Comparison of ENCODE assay signal across 21 cellular contexts in the genomic region with DNA sequence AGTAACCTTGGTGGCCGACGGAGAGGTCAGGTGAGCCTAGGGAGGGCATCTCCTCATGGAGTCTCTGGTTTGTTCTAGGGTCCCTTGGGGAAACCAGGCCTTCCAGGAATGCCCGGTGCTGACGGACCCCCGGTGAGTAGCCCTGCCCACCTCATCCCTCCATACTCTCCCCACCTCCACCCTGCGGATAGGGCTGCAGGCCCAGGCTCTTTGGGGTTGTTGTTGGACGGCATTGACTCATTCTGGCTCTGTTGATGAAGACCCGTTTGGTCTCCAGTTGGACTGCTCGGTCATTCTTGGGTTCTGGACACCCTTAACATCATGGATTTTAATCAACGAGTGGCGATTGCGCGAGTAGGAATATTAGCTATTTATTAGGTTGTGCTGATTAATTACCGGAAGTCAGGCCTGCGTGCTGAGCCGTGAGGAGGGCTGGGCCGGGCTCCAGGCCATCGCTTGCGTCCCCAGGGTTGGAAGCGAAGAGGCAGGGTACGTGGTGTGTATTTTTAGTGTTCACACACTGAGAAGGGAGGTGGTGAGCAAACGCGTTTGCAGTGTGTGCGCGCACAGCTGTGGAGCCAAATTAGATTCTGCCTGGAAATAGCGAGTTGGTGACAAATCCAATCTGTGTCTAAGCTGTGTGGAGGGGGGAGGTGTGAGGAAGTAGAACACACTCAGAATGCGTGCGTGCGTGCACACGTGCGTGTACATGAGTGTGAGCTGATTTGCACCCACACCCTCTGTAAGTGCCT.
DNase-seq lines count a peak whose midpoint lies in the region; ATAC-seq, FAIRE-seq and TF ChIP-seq lines count a peak whose summit lies in the region.
"Had no signal": no experiment of that assay in that cellular context is flagged by ENCODE, and none has a peak within 500 bp of the region (broad histone marks: within the 10 kb centered on the region; RNA-seq: fewer than 3 reads in every experiment).

No MANE protein-coding gene starts in this region.

- H4K20me1 ChIP-seq in astrocyte (ENCODE audit: insufficient read depth, low read length) (peaks cover 99% of the 10 kb centered on the region), HepG2 (ENCODE audit: insufficient read depth, low read length) (no peaks in the 10 kb centered on the region)

- DNase-seq in EH (ENCODE audit: low read depth) (peak; percentile 36), astrocyte (ENCODE audit: low read depth) (no peak), left ventricle myocardium superior (peak; percentile 73), sciatic nerve (ENCODE audit: low spot score) (no peak), SKM-1 treated with dmso at 0.1 percent for 144 hours (lab: John Stamatoyannopoulos, UW; ENCODE audit: unreplicated experiment) (no peak), HepG2 (ENCODE audit: low spot score) (no peak), AML-193 (lab: John Stamatoyannopoulos, UW) (no peak)
- DNase-seq: activated CD4-positive, alpha-beta T cell treated with anti-CD3 and anti-CD28 coated beads for 48 hours; activated T-cell treated with anti-CD3 and anti-CD28 coated beads, Interleukin-2, amount 50 U/mL, for 48 hours; C1 segment of cervical spinal cord; DND-41; effector CD8-positive, alpha-beta T cell; NCI-H1436; NCI-H510A; stimulated activated CD4-positive, alpha-beta T cell treated with anti-CD3 and anti-CD28 coated beads, Interleukin-12 subunit alpha, Interleukin-12 subunit beta, amount 100 ng/mL, for 4 hours; T-helper 17 cell had no signal

- POLR2A ChIA-PET in HepG2 (lab: Yijun Ruan, JAX): no interaction called here

- H3K4me3 Mint-ChIP-seq in astrocyte (ENCODE audit: unreplicated experiment): peak overlapping the region; percentile 47
- H3K4me3 Mint-ChIP-seq: IgD-negative memory B cell, T-helper 17 cell had no signal

- BruUV-seq in HepG2 (replicated peaks; lab: Mats Ljungman, UMichigan): no TSS peak

- TF ChIP-seq EP300 in HepG2 (IDR thresholded peaks at IDR 0.05; ENCODE audit: low read depth in 2 of 2, low read length in 2 of 2) (no peak), HepG2 (CRISPR knock-in tag; IDR thresholded peaks at IDR 0.05; ENCODE audit: borderline replicate concordance) (no peak)

- H3K9me3 ChIP-seq in astrocyte (ENCODE audit: insufficient read depth, low read depth, low read length) (no peaks in the 10 kb centered on the region), HepG2 (ENCODE audit: low read length) (no peaks in the 10 kb centered on the region)
- H3K9me3 ChIP-seq: upper lobe of left lung had no signal

- no peaks in the 10 kb centered on the region for H3K9me3 Mint-ChIP-seq in astrocyte (ENCODE audit: unreplicated experiment)
- H3K9me3 Mint-ChIP-seq: IgD-negative memory B cell had no signal

- FAIRE-seq in astrocyte (lab: Jason Lieb, UNC): no peak
- FAIRE-seq in HepG2 (lab: Jason Lieb, UNC): no peak
- FAIRE-seq: GM12892 had no signal

- H2AFZ ChIP-seq in astrocyte (ENCODE audit: low read depth, low read length) (no peak overlapping the region), HepG2 (ENCODE audit: low read length) (no peak overlapping the region)

- in situ Hi-C loops in HepG2 (cut with HindIII; ENCODE audit: extremely low pct_ligation_motif_present, low pct_unique_long_range_greater_than_20kb): no loop called here

- peak overlapping the region; percentile 71 for H3K27ac Mint-ChIP-seq in astrocyte (ENCODE audit: unreplicated experiment)
- H3K27ac Mint-ChIP-seq: IgD-negative memory B cell, T-helper 17 cell had no signal

- H3K36me3 ChIP-seq in astrocyte (ENCODE audit: insufficient read depth, low read length): peaks cover 68% of the 10 kb centered on the region
- no peaks in the 10 kb centered on the region for H3K36me3 ChIP-seq in HepG2 (replicated peaks in 1 of 2; ENCODE audit: control insufficient read depth in 1 of 2, insufficient read depth in 2 of 2, low read length in 2 of 2)

- H3K4me2 ChIP-seq in astrocyte (ENCODE audit: low read length) (no peak overlapping the region), HepG2 (ENCODE audit: low read depth, low read length) (no peak overlapping the region)

- H3K79me2 ChIP-seq in astrocyte (ENCODE audit: insufficient read depth, low read length): peaks cover 56% of the 10 kb centered on the region
- H3K79me2 ChIP-seq in HepG2 (ENCODE audit: insufficient read depth, low read length): no peaks in the 10 kb centered on the region

- TF ChIP-seq RAD21 in HepG2 (CRISPR knock-in tag; IDR thresholded peaks at IDR 0.05): no peak

- H3K4me1 Mint-ChIP-seq in astrocyte (ENCODE audit: low read depth, unreplicated experiment): peaks cover 17% of the 10 kb centered on the region
- H3K4me1 Mint-ChIP-seq: T-helper 17 cell had no signal

- ATAC-seq in left ventricle myocardium superior: peak; percentile 73
- ATAC-seq in sciatic nerve: peak; percentile 73
- no peak for ATAC-seq in HG02973 (IDR thresholded peaks at IDR 0.05; ENCODE audit: unreplicated experiment)
- no peak for ATAC-seq in HepG2
- ATAC-seq: Panc1, T-helper 17 cell had no signal

- no peak for TF ChIP-seq CTCF in astrocyte (IDR thresholded peaks at IDR 0.05; ENCODE audit: insufficient read depth, low read depth, low read length)
- no peak for TF ChIP-seq CTCF in HepG2 (CRISPR knock-in tag; IDR thresholded peaks at IDR 0.05)

- TF ChIP-seq POLR2A in HepG2 (IDR thresholded peaks at IDR 0.05; ENCODE audit: insufficient read depth in 1 of 2, low read depth in 2 of 2, low read length in 2 of 2): no peak

- CTCF ChIA-PET in HepG2 (lab: Yijun Ruan, JAX; ENCODE audit: low intra/inter-chr PET ratio, low total read pairs): no interaction called here

- no peaks in the 10 kb centered on the region for H3K27me3 ChIP-seq in astrocyte (ENCODE audit: insufficient read depth, low read length)
- H3K27me3 ChIP-seq in HepG2 (ENCODE audit: control insufficient read depth in 1 of 2, insufficient read depth in 2 of 2, low read length in 2 of 2): peaks cover 12 to 82% of the 10 kb centered on the region in 2 experiments; a peak in 4 of 5 replicates
- H3K27me3 ChIP-seq: upper lobe of left lung had no signal

- H3K27ac ChIP-seq in astrocyte (ENCODE audit: low read depth, low read length) (no peak overlapping the region), HepG2 (ENCODE audit: extremely low read length, insufficient read depth, low read length) (no peak overlapping the region)
- H3K27ac ChIP-seq: upper lobe of left lung had no signal

- intact Hi-C loops in left ventricle myocardium superior (cut with micrococcal nuclease) (no loop called here), sciatic nerve (cut with DNase I) (no loop called here), HepG2 (cut with micrococcal nuclease; ENCODE audit: unreplicated experiment) (no loop called here)

- H3K4me1 ChIP-seq in astrocyte (ENCODE audit: insufficient read depth, low read length) (peaks cover under 1% of the 10 kb centered on the region), HepG2 (ENCODE audit: insufficient read depth, low read length) (no peaks in the 10 kb centered on the region)
- H3K4me1 ChIP-seq: upper lobe of left lung had no signal

- peaks cover 33% of the 10 kb centered on the region for H3K36me3 Mint-ChIP-seq in astrocyte (ENCODE audit: low read depth, unreplicated experiment)
- H3K36me3 Mint-ChIP-seq: IgD-negative memory B cell had no signal

- 52% methylated on average over 28 of the region's 31 CpGs for WGBS in HepG2 (ENCODE audit: low lambda C conversion rate)

- H3K9ac ChIP-seq in astrocyte (ENCODE audit: low read length) (no peak overlapping the region), HepG2 (ENCODE audit: insufficient read depth, low read depth, low read length) (no peak overlapping the region)

- H3K4me3 ChIP-seq in astrocyte (ENCODE audit: insufficient read depth, low read depth, low read length): no peak overlapping the region
- H3K4me3 ChIP-seq in HepG2 (replicated peaks in 1 of 3; ENCODE audit: insufficient read depth in 1 of 3, low read depth in 2 of 3, low read length in 3 of 3): no peak overlapping the region
- H3K4me3 ChIP-seq: upper lobe of left lung had no signal

- H3K27me3 Mint-ChIP-seq in astrocyte (ENCODE audit: low read depth, unreplicated experiment): no peaks in the 10 kb centered on the region

TF ChIP-seq in HepG2, 621 proteins besides CTCF, POLR2A, EP300 and RAD21 (continues in another document):
- TF ChIP-seq, protein P1, sequence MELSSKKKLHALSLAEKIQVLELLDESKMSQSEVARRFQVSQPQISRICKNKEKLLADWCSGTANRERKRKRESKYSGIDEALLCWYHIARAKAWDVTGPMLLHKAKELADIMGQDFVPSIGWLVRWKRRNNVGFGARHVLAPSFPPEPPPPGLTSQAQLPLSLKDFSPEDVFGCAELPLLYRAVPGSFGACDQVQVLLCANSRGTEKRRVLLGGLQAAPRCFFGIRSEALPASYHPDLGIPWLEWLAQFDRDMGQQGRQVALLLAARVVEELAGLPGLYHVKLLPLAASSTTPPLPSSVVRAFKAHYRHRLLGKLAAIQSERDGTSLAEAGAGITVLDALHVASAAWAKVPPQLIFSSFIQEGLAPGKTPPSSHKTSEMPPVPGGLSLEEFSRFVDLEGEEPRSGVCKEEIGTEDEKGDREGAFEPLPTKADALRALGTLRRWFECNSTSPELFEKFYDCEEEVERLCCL (CRISPR knock-in tag; IDR thresholded peaks at IDR 0.05; ENCODE audit: borderline replicate concordance): no peak
- TF ChIP-seq XRCC5 (optimal IDR thresholded peaks at IDR 0.05; ENCODE audit: low read length): no peak
- TF ChIP-seq ZNF468 (CRISPR knock-in tag; IDR thresholded peaks at IDR 0.05): no peak
- TF ChIP-seq ZSCAN9 (CRISPR knock-in tag; IDR thresholded peaks at IDR 0.05; ENCODE audit: borderline replicate concordance): no peak
- TF ChIP-seq, protein P2, sequence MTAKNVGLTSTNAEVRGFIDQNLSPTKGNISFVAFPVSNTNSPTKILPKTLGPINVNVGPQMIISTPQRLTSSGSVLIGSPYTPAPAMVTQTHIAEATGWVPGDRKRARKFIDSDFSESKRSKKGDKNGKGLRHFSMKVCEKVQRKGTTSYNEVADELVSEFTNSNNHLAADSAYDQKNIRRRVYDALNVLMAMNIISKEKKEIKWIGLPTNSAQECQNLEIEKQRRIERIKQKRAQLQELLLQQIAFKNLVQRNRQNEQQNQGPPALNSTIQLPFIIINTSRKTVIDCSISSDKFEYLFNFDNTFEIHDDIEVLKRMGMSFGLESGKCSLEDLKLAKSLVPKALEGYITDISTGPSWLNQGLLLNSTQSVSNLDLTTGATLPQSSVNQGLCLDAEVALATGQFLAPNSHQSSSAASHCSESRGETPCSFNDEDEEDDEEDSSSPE (CRISPR knock-in tag; IDR thresholded peaks at IDR 0.05): no peak
- no peak for TF ChIP-seq FOXP1 (IDR thresholded peaks at IDR 0.05)
- TF ChIP-seq FOXP1 (CRISPR knock-in tag; IDR thresholded peaks at IDR 0.05): no peak

Comparison
In these comparisons a context has a peak if more than half of its experiments do, and no peak if none do; other contexts are left out.
1. DNase-seq: peak in EH (single experiment) and left ventricle myocardium superior (single experiment); none in astrocyte (single experiment), sciatic nerve (single experiment), SKM-1 treated with dmso at 0.1 percent for 144 hours (single experiment), HepG2 (single experiment) and AML-193 (0 of 2).
2. ATAC-seq: peak in left ventricle myocardium superior (single experiment) and sciatic nerve (single experiment); none in HG02973 (single experiment) and HepG2 (single experiment).